Comparison of ENCODE assay signal across 1 cellular context in genomic region chr11:2886191-2886894, GRCh38.
TF ChIP-seq lines count a peak whose summit lies in the region.

No MANE protein-coding gene starts in this region.

TF ChIP-seq in H1, 55 proteins besides CTCF, POLR2A, EP300 and RAD21:
- TF ChIP-seq HDAC2 (IDR thresholded peaks at IDR 0.05; ENCODE audit: borderline replicate concordance in 1 of 2, low read depth in 2 of 2, low read length in 2 of 2) (0 out of 4 replicates have a peak, but pooled peaks of 1 of the 2 experiments have one; percentile 39), SP4 (IDR thresholded peaks at IDR 0.05; ENCODE audit: low read length) (no peak), SUZ12 (IDR thresholded peaks at IDR 0.05; ENCODE audit: low read length) (no peak)
- TF ChIP-seq, protein P1, sequence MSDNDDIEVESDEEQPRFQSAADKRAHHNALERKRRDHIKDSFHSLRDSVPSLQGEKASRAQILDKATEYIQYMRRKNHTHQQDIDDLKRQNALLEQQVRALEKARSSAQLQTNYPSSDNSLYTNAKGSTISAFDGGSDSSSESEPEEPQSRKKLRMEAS (IDR thresholded peaks at IDR 0.05), result peak; percentile 65; the same call in 1 of the 2 replicates
- TF ChIP-seq, protein P2, sequence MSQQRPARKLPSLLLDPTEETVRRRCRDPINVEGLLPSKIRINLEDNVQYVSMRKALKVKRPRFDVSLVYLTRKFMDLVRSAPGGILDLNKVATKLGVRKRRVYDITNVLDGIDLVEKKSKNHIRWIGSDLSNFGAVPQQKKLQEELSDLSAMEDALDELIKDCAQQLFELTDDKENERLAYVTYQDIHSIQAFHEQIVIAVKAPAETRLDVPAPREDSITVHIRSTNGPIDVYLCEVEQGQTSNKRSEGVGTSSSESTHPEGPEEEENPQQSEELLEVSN (IDR thresholded peaks at IDR 0.05), result peak; percentile 69
